1 cellular context compared by ENCODE assay signal in the genomic region with DNA sequence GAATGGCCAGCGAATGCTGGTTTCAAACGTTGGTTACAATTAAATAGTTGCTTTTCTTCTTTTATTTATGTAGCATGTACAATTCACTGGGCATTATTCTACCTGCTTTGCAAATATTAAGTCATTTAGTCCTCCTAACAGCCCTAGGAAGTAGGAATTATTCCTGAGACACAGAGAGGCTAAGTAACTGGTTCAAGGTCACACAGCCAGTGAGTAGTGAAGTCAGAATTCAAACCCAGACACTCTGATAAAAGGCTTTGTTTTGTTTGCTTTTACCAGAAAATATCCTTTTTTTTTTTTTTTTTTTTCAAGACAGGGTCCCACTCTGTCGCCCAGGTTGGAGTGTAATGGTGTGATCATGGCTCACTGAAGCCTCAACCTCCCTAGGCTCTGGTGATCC.
TF ChIP-seq lines count a peak whose summit lies in the region.

No MANE protein-coding gene starts in this region.

TF ChIP-seq in WTC11, 78 proteins besides CTCF, POLR2A, EP300 and RAD21 (continued from another document):
- TF ChIP-seq, protein P1, sequence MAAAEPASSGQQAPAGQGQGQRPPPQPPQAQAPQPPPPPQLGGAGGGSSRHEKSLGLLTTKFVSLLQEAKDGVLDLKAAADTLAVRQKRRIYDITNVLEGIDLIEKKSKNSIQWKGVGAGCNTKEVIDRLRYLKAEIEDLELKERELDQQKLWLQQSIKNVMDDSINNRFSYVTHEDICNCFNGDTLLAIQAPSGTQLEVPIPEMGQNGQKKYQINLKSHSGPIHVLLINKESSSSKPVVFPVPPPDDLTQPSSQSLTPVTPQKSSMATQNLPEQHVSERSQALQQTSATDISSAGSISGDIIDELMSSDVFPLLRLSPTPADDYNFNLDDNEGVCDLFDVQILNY (CRISPR knock-in tag; IDR thresholded peaks at IDR 0.05), result no peak
- no peak for TF ChIP-seq GTF2I (CRISPR knock-in tag; conservative IDR thresholded peaks at IDR 0.05)
- TF ChIP-seq ZNF396 (CRISPR knock-in tag; IDR thresholded peaks at IDR 0.05; ENCODE audit: borderline replicate concordance), result no peak
- TF ChIP-seq, protein P2, sequence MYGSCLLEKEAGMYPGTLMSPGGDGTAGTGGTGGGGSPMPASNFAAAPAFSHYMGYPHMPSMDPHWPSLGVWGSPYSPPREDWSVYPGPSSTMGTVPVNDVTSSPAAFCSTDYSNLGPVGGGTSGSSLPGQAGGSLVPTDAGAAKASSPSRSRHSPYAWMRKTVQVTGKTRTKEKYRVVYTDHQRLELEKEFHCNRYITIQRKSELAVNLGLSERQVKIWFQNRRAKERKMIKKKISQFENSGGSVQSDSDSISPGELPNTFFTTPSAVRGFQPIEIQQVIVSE (CRISPR knock-in tag; IDR thresholded peaks at IDR 0.05; ENCODE audit: borderline replicate concordance), result no peak
- TF ChIP-seq ZNF138 (CRISPR knock-in tag; conservative IDR thresholded peaks at IDR 0.05), result no peak
- TF ChIP-seq, protein P3, sequence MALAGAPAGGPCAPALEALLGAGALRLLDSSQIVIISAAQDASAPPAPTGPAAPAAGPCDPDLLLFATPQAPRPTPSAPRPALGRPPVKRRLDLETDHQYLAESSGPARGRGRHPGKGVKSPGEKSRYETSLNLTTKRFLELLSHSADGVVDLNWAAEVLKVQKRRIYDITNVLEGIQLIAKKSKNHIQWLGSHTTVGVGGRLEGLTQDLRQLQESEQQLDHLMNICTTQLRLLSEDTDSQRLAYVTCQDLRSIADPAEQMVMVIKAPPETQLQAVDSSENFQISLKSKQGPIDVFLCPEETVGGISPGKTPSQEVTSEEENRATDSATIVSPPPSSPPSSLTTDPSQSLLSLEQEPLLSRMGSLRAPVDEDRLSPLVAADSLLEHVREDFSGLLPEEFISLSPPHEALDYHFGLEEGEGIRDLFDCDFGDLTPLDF (CRISPR knock-in tag; IDR thresholded peaks at IDR 0.05), result no peak
- TF ChIP-seq ZNF232 (CRISPR knock-in tag; IDR thresholded peaks at IDR 0.05), result no peak
- TF ChIP-seq, protein P4, sequence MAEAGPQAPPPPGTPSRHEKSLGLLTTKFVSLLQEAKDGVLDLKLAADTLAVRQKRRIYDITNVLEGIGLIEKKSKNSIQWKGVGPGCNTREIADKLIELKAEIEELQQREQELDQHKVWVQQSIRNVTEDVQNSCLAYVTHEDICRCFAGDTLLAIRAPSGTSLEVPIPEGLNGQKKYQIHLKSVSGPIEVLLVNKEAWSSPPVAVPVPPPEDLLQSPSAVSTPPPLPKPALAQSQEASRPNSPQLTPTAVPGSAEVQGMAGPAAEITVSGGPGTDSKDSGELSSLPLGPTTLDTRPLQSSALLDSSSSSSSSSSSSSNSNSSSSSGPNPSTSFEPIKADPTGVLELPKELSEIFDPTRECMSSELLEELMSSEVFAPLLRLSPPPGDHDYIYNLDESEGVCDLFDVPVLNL (CRISPR knock-in tag; IDR thresholded peaks at IDR 0.05; ENCODE audit: borderline replicate concordance, low read depth), result no peak
- TF ChIP-seq NR1H2 (CRISPR knock-in tag; IDR thresholded peaks at IDR 0.05), result no peak
- no peak for TF ChIP-seq TCF7 (CRISPR knock-in tag; IDR thresholded peaks at IDR 0.05; ENCODE audit: low read depth)
